ENCODE assay signal across 10 cellular contexts in genomic region chr1:215631489-215631888, GRCh38.
A peak's percentile ranks its signal among the peaks of the same experiment; 100 is the strongest.
DNase-seq lines count a peak whose midpoint lies in the region; ATAC-seq lines count a peak whose summit lies in the region.
"Had no signal": no experiment of that assay in that cellular context is flagged by ENCODE, and none has a peak within 500 bp of the region (broad histone marks: within the 10 kb centered on the region; RNA-seq: fewer than 3 reads in every experiment).

No MANE protein-coding gene starts in this region.

- no peak for ATAC-seq in HG03039 (IDR thresholded peaks at IDR 0.05; ENCODE audit: unreplicated experiment)

- DNase-seq in NCI-H82 (lab: John Stamatoyannopoulos, UW) (peak; percentile 68), NCI-H82 treated with DMSO at 0.1 percent for 48 hours (lab: John Stamatoyannopoulos, UW; ENCODE audit: unreplicated experiment) (no peak), NCI-H345 treated with DMSO at 0.1 percent for 48 hours (lab: John Stamatoyannopoulos, UW; ENCODE audit: unreplicated experiment) (peak; percentile 99), brain pericyte (ENCODE audit: low read depth, low spot score) (peak; percentile 29), smooth muscle cell of the brain vasculature (ENCODE audit: low read depth, low spot score) (peak; percentile 32), UCSD-AML1 (lab: John Stamatoyannopoulos, UW; ENCODE audit: unreplicated experiment) (no peak)
- no peak for DNase-seq in activated effector memory CD4-positive, alpha-beta T cell treated with anti-CD3 and anti-CD28 coated beads, Interleukin-2, amount 50 U/mL, for 16 hours
- DNase-seq: activated gamma-delta T cell, kidney had no signal

Comparison
In these comparisons a context has a peak if more than half of its experiments do, and no peak if none do; other contexts are left out.
1. DNase-seq: peak in NCI-H82 (single experiment), NCI-H345 treated with DMSO at 0.1 percent for 48 hours (single experiment), brain pericyte (single experiment) and smooth muscle cell of the brain vasculature (single experiment); none in NCI-H82 treated with DMSO at 0.1 percent for 48 hours (single experiment), UCSD-AML1 (single experiment) and activated effector memory CD4-positive, alpha-beta T cell treated with anti-CD3 and anti-CD28 coated beads, Interleukin-2, amount 50 U/mL, for 16 hours (single experiment).